In the genomic region with DNA sequence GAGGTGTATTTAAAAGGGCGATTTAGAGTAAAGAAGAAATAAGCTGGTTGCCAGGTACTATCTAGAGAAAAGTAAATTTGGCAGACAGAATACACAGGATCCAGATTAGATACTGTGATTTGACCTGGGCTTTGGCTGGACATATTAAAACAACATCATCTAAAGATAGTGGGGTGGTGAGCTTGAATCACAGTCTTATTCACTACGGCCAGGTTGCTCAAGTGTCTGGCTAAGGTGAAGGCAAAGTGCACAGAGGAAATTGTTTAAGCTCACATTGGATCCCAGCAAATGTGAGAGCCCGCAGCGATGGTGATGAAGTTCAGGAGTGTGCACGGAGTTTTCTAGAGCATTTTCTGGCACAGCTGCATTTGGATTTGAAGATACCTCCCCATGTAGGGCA, we compare ENCODE assay signal across 23 cellular contexts.
DNase-seq lines count a peak whose midpoint lies in the region; ATAC-seq and TF ChIP-seq lines count a peak whose summit lies in the region.
"Had no signal": no experiment of that assay in that cellular context is flagged by ENCODE, and none has a peak within 500 bp of the region (broad histone marks: within the 10 kb centered on the region; RNA-seq: fewer than 3 reads in every experiment).

No MANE protein-coding gene starts in this region.

- H3K9me3 Mint-ChIP-seq in naive B cell: peaks cover 0 to 10% (median 9%) of the 10 kb centered on the region in 7 donors
- H3K9me3 Mint-ChIP-seq in stimulated activated naive B cell treated with anti-CD40 and anti-IgM and Interleukin-4, amounts not matched to agents 10 μg/mL and 1 μg/mL and 100 μg/mL, for 72 hours: peaks cover 9 to 13% of the 10 kb centered on the region in 2 donors
- H3K9me3 Mint-ChIP-seq: CD8-positive, alpha-beta T cell; GM23338 had no signal

- H3K27me3 Mint-ChIP-seq in naive B cell: no peaks in the 10 kb centered on the region
- H3K27me3 Mint-ChIP-seq in stimulated activated naive B cell treated with anti-CD40 and anti-IgM and Interleukin-4, amounts not matched to agents 10 μg/mL and 1 μg/mL and 100 μg/mL, for 72 hours: no peaks in the 10 kb centered on the region

- H3K27me3 ChIP-seq in WERI-Rb-1 (ENCODE audit: insufficient read depth, low read depth, severe bottlenecking): no peaks in the 10 kb centered on the region

- H3K4me3 Mint-ChIP-seq in naive B cell: peak overlapping the region in 2 of 8 donors; percentile 4 to 22
- H3K4me3 Mint-ChIP-seq in stimulated activated naive B cell treated with anti-CD40 and anti-IgM and Interleukin-4, amounts not matched to agents 10 μg/mL and 1 μg/mL and 100 μg/mL, for 72 hours: no peak overlapping the region
- H3K4me3 Mint-ChIP-seq: CD8-positive, alpha-beta T cell; GM23338 had no signal

- no peak overlapping the region for H3K4me3 ChIP-seq in WERI-Rb-1 (ENCODE audit: low read depth, low read length)
- H3K4me3 ChIP-seq: GM23338, HAP-1 had no signal

- no peaks in the 10 kb centered on the region for H3K9me3 ChIP-seq in WERI-Rb-1 (ENCODE audit: severe bottlenecking)
- H3K9me3 ChIP-seq: HAP-1, SK-N-SH had no signal

- ATAC-seq in naive B cell (ENCODE audit: low read depth in 2 of 2): no peak
- no peak for ATAC-seq in stimulated activated naive B cell treated with anti-CD40 and anti-IgM and Interleukin-4, amounts not matched to agents 10 μg/mL and 1 μg/mL and 100 μg/mL, for 72 hours (replicated peaks)
- ATAC-seq in HG03097 (IDR thresholded peaks at IDR 0.05; ENCODE audit: low FRiP score, unreplicated experiment): no peak
- no peak for ATAC-seq in activated CD4-positive, CD25-positive, alpha-beta regulatory T cell treated with anti-CD3 and anti-CD28 coated beads, Interleukin-2, amount 50 U/mL, for 24 hours
- no peak for ATAC-seq in HG03039 (IDR thresholded peaks at IDR 0.05; ENCODE audit: unreplicated experiment)
- ATAC-seq: CD8-positive, alpha-beta T cell; GM23338; PC-3 had no signal

- H3K4me1 Mint-ChIP-seq in naive B cell: peaks cover 45 to 80% (median 79%) of the 10 kb centered on the region in 3 donors
- peaks cover 55 to 83% of the 10 kb centered on the region in 2 donors for H3K4me1 Mint-ChIP-seq in stimulated activated naive B cell treated with anti-CD40 and anti-IgM and Interleukin-4, amounts not matched to agents 10 μg/mL and 1 μg/mL and 100 μg/mL, for 72 hours
- H3K4me1 Mint-ChIP-seq: GM23338 had no signal

- H3K27ac Mint-ChIP-seq in naive B cell: peak overlapping the region in 4 of 6 donors; percentile 20 to 84 (median 65)
- H3K27ac Mint-ChIP-seq in stimulated activated naive B cell treated with anti-CD40 and anti-IgM and Interleukin-4, amounts not matched to agents 10 μg/mL and 1 μg/mL and 100 μg/mL, for 72 hours: peak overlapping the region; percentile 39
- H3K27ac Mint-ChIP-seq: CD8-positive, alpha-beta T cell; GM23338 had no signal

- no peak overlapping the region for H3K27ac ChIP-seq in WERI-Rb-1
- H3K27ac ChIP-seq: 22Rv1 had no signal

- peaks cover 8 to 13% of the 10 kb centered on the region in 2 donors for H3K36me3 Mint-ChIP-seq in naive B cell
- H3K36me3 Mint-ChIP-seq in stimulated activated naive B cell treated with anti-CD40 and anti-IgM and Interleukin-4, amounts not matched to agents 10 μg/mL and 1 μg/mL and 100 μg/mL, for 72 hours: peaks cover 12 to 20% of the 10 kb centered on the region in 2 donors
- H3K36me3 Mint-ChIP-seq: CD8-positive, alpha-beta T cell had no signal

- DNase-seq in NCI-H82 (lab: John Stamatoyannopoulos, UW) (peak; percentile 30), NCI-H82 treated with DMSO at 0.1 percent for 48 hours (lab: John Stamatoyannopoulos, UW; ENCODE audit: unreplicated experiment) (no peak), WERI-Rb-1 (peak; percentile 16), naive B cell (no peak)
- DNase-seq in stimulated activated naive B cell treated with anti-CD40 and anti-IgM and Interleukin-4, amounts not matched to agents 10 μg/mL and 1 μg/mL and 100 μg/mL, for 72 hours: no peak
- DNase-seq: C1 segment of cervical spinal cord; Calu3; CD8-positive, alpha-beta T cell; DMS153; NCI-H1105; NCI-H146; NCI-H2029; NCI-H345; NCI-H774; PC-3; SIG-M5; SK-N-SH had no signal

- TF ChIP-seq CTCF in WERI-Rb-1 (IDR thresholded peaks at IDR 0.05; ENCODE audit: low read depth, low read length): no peak

- no peaks in the 10 kb centered on the region for H3K36me3 ChIP-seq in WERI-Rb-1
- H3K36me3 ChIP-seq: HAP-1 had no signal

Comparison
In these comparisons a context has a peak if more than half of its experiments do, and no peak if none do; other contexts are left out.
1. DNase-seq: peak in NCI-H82 (single experiment) and WERI-Rb-1 (single experiment); none in NCI-H82 treated with DMSO at 0.1 percent for 48 hours (single experiment), naive B cell (single experiment) and stimulated activated naive B cell treated with anti-CD40 and anti-IgM and Interleukin-4, amounts not matched to agents 10 μg/mL and 1 μg/mL and 100 μg/mL, for 72 hours (single experiment).